Comparison of ENCODE assay signal across 7 cellular contexts in the genomic region with DNA sequence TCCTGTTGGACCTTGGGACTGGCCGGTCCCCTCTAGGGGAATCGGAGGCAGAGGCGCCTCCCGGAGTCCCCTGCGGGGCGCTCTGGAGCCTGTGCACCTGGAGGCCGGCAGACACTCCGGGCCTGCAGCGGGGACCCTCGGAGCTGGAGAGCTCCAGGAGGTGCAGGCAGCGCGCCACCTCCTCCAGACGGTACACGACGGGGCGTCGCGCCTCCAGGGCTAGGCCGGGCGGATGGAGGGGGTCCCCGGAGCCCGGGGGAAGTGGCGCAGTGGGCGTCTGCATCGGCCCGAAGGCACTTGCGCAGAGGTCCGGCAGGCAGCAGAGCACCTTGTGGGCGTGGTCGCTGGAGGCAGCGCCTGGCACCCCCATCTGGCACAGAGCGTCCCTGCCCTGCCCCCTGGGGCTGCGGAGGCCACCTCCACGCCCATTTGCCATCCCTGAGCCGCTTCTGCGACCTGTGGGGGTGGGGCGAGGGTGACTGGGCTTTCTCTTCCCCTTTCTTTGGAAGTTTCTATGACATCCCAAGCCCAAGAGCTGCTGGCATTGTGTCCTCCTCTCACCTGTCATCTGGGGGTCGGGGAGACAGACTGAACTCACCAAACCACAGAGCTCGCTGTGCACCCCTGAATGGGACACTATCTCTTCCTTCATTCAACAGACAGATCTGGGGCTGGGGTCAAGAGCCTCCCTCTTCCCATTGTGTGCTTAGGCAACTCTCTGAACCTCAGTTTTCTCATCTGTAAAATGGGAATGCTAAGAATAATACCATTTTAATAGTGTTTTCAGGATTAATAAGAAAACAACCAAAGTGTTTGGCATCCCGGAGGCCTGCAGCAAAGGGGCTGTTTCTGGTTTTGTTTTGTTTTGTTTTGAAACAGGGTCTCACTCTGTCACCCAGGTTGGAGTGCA. TPM values are rescaled to one million over a fixed set of nuclear protein-coding genes. Genes with fewer than 3 reads are reported as not detected.
DNase-seq lines count a peak whose midpoint lies in the region; ATAC-seq and TF ChIP-seq lines count a peak whose summit lies in the region.

No MANE protein-coding gene starts in this region.

- ATAC-seq in HG03135 (IDR thresholded peaks at IDR 0.05; ENCODE audit: unreplicated experiment) = no peak

- DNase-seq in GM19238 (ENCODE audit: insufficient read length, low spot score) (peak; percentile 38), NB4 (ENCODE audit: low read depth) (peak; percentile 37), ascending aorta (ENCODE audit: low spot score in 2 of 2) (no peak), kidney tubule cell (ENCODE audit: low spot score) (peak; percentile 39), tibial artery (peak in 1 of 2 donors; percentile 74), pons (ENCODE audit: low spot score) (no peak)

- H3K4me3 ChIP-seq in NB4 (ENCODE audit: low read depth, low read length) = no peak overlapping the region
- H3K4me3 ChIP-seq in ascending aorta = peak overlapping the region; percentile 45 to 60
- peak overlapping the region; percentile 38 to 54 for H3K4me3 ChIP-seq in tibial artery

- H3K27ac ChIP-seq in ascending aorta (peak overlapping the region in 1 of 2 donors; percentile 19), tibial artery (peak overlapping the region; percentile 41 to 45)

- H3K4me1 ChIP-seq in ascending aorta = peaks cover 0 to 23% of the 10 kb centered on the region in 2 donors
- H3K4me1 ChIP-seq in tibial artery = peaks cover 1 to 52% (median 35%) of the 10 kb centered on the region in 4 donors

- H3K36me3 ChIP-seq in ascending aorta (no peaks in the 10 kb centered on the region), tibial artery (no peaks in the 10 kb centered on the region)

- H3K9me3 ChIP-seq in ascending aorta (no peaks in the 10 kb centered on the region), tibial artery (no peaks in the 10 kb centered on the region)

- no peak for TF ChIP-seq CTCF in NB4 (IDR thresholded peaks at IDR 0.05; ENCODE audit: low read depth, low read length)
- peak in 1 of 3 experiments; percentile 2 for TF ChIP-seq CTCF in ascending aorta (IDR thresholded peaks at IDR 0.05)
- TF ChIP-seq CTCF in tibial artery (IDR thresholded peaks at IDR 0.05) = no peak

- intact Hi-C loops in ascending aorta (cut with DNase I) = loop anchor here (1.0 kb wide), 1 partner anchor 33 kb away; no protein-coding TSS in a partner anchor
- intact Hi-C loops in tibial artery (cut with DNase I; ENCODE audit: low total_unique reads) = no loop called here

- no peaks in the 10 kb centered on the region for H3K27me3 ChIP-seq in ascending aorta
- no peaks in the 10 kb centered on the region for H3K27me3 ChIP-seq in tibial artery

- TF ChIP-seq POLR2A in NB4 (IDR thresholded peaks at IDR 0.05; ENCODE audit: extremely low read depth, insufficient read length) = no peak

RNA-seq across cellular contexts. Expression of gene CORO1C, which starts 37.5 kb away (rescaled TPM):
- total RNA-seq in ascending aorta = 106 TPM

Comparison
In these comparisons a context has a peak if more than half of its experiments do, and no peak if none do; other contexts are left out.
1. DNase-seq: peak in GM19238 (single experiment), NB4 (single experiment) and kidney tubule cell (single experiment); none in ascending aorta (0 of 2) and pons (single experiment).